ENCODE assay signal across 8 cellular contexts in the genomic region with DNA sequence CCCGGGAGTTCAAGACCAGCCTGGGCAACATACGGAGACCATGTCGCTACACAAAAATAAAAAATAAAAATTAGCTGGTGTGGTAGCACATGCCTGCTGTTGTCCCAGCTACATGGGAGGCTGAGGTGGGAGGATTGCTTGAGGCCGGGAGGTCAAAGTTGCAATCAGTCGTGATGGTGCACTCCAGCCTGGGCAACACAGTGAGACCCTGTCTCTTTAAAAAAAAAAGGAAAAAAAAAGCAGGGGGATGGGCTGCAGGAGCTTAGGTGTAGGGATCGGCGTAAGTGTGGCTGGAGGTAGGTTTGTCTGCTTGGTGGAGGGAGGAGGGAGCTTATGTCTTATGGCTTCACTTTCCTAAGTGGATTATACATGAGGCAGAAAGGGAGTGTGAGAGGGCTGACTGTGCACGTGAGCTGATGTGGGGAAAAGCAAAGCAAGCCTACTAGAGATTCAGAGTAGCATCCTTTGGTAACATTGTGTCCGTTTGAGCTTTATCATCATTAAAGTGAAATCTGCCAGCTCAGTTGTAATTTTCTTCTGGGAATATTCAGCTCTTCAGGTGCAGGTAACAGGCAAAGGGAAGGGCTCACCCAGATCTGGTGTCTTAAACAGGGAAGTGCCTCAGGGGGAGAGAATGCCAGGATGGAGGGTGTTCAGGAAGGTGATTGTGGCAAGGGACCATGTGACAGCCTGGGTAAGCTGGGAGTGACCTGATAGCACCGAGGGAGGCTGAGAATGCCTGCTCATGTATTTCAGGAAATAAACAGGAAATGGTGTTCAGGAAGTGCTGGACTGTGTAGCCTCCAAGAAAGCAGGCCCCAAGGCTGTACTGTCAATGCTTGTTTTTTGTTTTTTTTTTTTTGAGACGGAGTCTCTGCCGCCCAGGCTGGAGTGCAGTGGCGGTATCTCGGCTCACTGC. TPM values are rescaled to one million over a fixed set of nuclear protein-coding genes. Genes with fewer than 3 reads are reported as not detected.
DNase-seq lines count a peak whose midpoint lies in the region; TF ChIP-seq lines count a peak whose summit lies in the region.

No MANE protein-coding gene starts in this region.

- H3K27ac ChIP-seq in breast epithelium = peak overlapping the region; percentile 35 to 60

- DNase-seq in C1 segment of cervical spinal cord (lab: John Stamatoyannopoulos, UW) (peak in 9 of 14 donors; percentile 3 to 64 (median 27)), MV-4-11 (lab: John Stamatoyannopoulos, UW) (peak; percentile 72), breast epithelium (ENCODE audit: low spot score in 2 of 2) (peak in 1 of 2 donors; percentile 45), medulla oblongata (ENCODE audit: extremely low spot score) (peak; percentile 88), HUDEP-2 (lab: John Stamatoyannopoulos, UW; ENCODE audit: unreplicated experiment in 76 of 76) (no peak), NCI-H1105 treated with DMSO at 0.1 percent for 48 hours (lab: John Stamatoyannopoulos, UW) (no peak), NCI-H526 (lab: John Stamatoyannopoulos, UW) (no peak)
- DNase-seq in activated T-cell treated with anti-CD3 and anti-CD28 coated beads, Interleukin-2, amount 50 U/mL, for 1 hour = no peak

- no peaks in the 10 kb centered on the region for H3K4me1 ChIP-seq in breast epithelium

- intact Hi-C loops in breast epithelium (cut with DNase I; ENCODE audit: low total_unique reads) = no loop called here

- TF ChIP-seq POLR2A in breast epithelium (IDR thresholded peaks at IDR 0.05) = no peak

- no peaks in the 10 kb centered on the region for H3K27me3 ChIP-seq in breast epithelium

- no peak for TF ChIP-seq CTCF in breast epithelium (IDR thresholded peaks at IDR 0.05)

- H3K36me3 ChIP-seq in breast epithelium = no peaks in the 10 kb centered on the region

- H3K4me3 ChIP-seq in breast epithelium = no peak overlapping the region

- no peaks in the 10 kb centered on the region for H3K9me3 ChIP-seq in breast epithelium

RNA-seq across cellular contexts. Expression of gene SETX, which starts 17.6 kb away (rescaled TPM):
- total RNA-seq in breast epithelium = 10 to 100 TPM; 56.2 to 83.6 (median 80.3) TPM

RNA-seq across cellular contexts. Expression of gene TTF1, which starts 34.2 kb away (rescaled TPM):
- total RNA-seq in breast epithelium = 10 to 100 TPM; 11.2 to 18.0 (median 16.8) TPM

RNA-seq across cellular contexts. Expression of gene CFAP77, which starts 37.6 kb away (rescaled TPM):
- total RNA-seq in breast epithelium = not detected

Comparison
In these comparisons a context has a peak if more than half of its experiments do, and no peak if none do; other contexts are left out.
1. DNase-seq: peak in C1 segment of cervical spinal cord (9 of 14), MV-4-11 (single experiment) and medulla oblongata (single experiment); none in HUDEP-2 (0 of 76), NCI-H1105 treated with DMSO at 0.1 percent for 48 hours (single experiment), NCI-H526 (0 of 2) and activated T-cell treated with anti-CD3 and anti-CD28 coated beads, Interleukin-2, amount 50 U/mL, for 1 hour (single experiment).